27 cellular contexts compared by ENCODE assay signal in genomic region chr22:28637225-28637624, GRCh38.
"Had no signal": no experiment of that assay in that cellular context is flagged by ENCODE, and none has a peak within 500 bp of the region (broad histone marks: within the 10 kb centered on the region; RNA-seq: fewer than 3 reads in every experiment).

No MANE protein-coding gene starts in this region.

- H3K36me3 ChIP-seq: suprapubic skin, thoracic aorta, thyroid gland, tibial artery, transverse colon, upper lobe of left lung, upper lobe of right lung, uterus, vagina had no signal

- DNase-seq: stimulated activated CD4-positive, alpha-beta T cell treated with anti-CD3 and anti-CD28 coated beads, Interleukin-2, amount 100 ng/mL, for 48 hours; stimulated activated CD4-positive, alpha-beta T cell treated with anti-CD3 and anti-CD28 coated beads, Interleukin-4, amount 100 ng/mL, for 1 hour; stimulated activated CD4-positive, alpha-beta T cell treated with anti-CD3 and anti-CD28 coated beads, Interleukin-4, amount 100 ng/mL, for 24 hours; stimulated activated CD4-positive, alpha-beta T cell treated with anti-CD3 and anti-CD28 coated beads, Interleukin-4, amount 100 ng/mL, for 4 hours; stimulated activated CD8-positive, alpha-beta memory T cell treated with anti-CD3 and anti-CD28 coated beads, Interleukin-4, amount 100 ng/mL, for 48 hours; stimulated activated naive B cell treated with anti-CD40 and anti-IgM and Interleukin-4, amounts not matched to agents 10 μg/mL and 1 μg/mL and 100 μg/mL, for 72 hours; stimulated activated naive CD4-positive, alpha-beta T cell; stimulated activated naive CD4-positive, alpha-beta T cell treated with Interleukin-2 at 50 U/mL for 16 hours; stimulated activated naive CD8-positive, alpha-beta T cell treated with anti-CD3 and anti-CD28 coated beads, Interleukin-15, amount 100 ng/mL, for 72 hours; stimulated activated naive CD8-positive, alpha-beta T cell treated with anti-CD3 and anti-CD28 coated beads, Interleukin-15, Interleukin-2, amounts not matched to agents 100 U/mL and 50 U/mL, for 24 hours; substantia nigra; testis; thyroid gland; tibial artery; transverse colon; trophoblast cell; upper lobe of left lung; upper lobe of right lung; uterus had no signal

- H3K4me1 Mint-ChIP-seq: stimulated activated effector memory CD8-positive, alpha-beta T cell treated with anti-CD3 and anti-CD28 coated beads, Interleukin-12 subunit alpha, Interleukin-12 subunit beta, amount 100 ng/mL, for 72 hours; stimulated activated memory B cell treated with anti-CD40 and anti-IgM and Interleukin-4, amounts not matched to agents 10 μg/mL and 1 μg/mL and 100 μg/mL, for 72 hours; stimulated activated naive B cell treated with anti-CD40 and anti-IgM and Interleukin-4, amounts not matched to agents 10 μg/mL and 1 μg/mL and 100 μg/mL, for 72 hours; stimulated activated naive CD8-positive, alpha-beta T cell treated with anti-CD3 and anti-CD28 coated beads, Interleukin-15, amount 100 ng/mL, for 72 hours had no signal

- H3K4me1 ChIP-seq: suprapubic skin, testis, thyroid gland, tibial artery, tibial nerve, transverse colon, upper lobe of left lung, upper lobe of right lung, uterus, vagina had no signal

- H3K9me3 Mint-ChIP-seq: stimulated activated effector memory CD8-positive, alpha-beta T cell treated with anti-CD3 and anti-CD28 coated beads, Interleukin-12 subunit alpha, Interleukin-12 subunit beta, amount 100 ng/mL, for 72 hours; stimulated activated memory B cell treated with anti-CD40 and anti-IgM and Interleukin-4, amounts not matched to agents 10 μg/mL and 1 μg/mL and 100 μg/mL, for 72 hours; stimulated activated naive B cell treated with anti-CD40 and anti-IgM and Interleukin-4, amounts not matched to agents 10 μg/mL and 1 μg/mL and 100 μg/mL, for 72 hours; stimulated activated naive CD8-positive, alpha-beta T cell treated with anti-CD3 and anti-CD28 coated beads, Interleukin-15, amount 100 ng/mL, for 72 hours; stimulated activated naive CD8-positive, alpha-beta T cell treated with anti-CD3 and anti-CD28 coated beads, Interleukin-15, Interleukin-2, amounts not matched to agents 100 ng/mL and 50 ng/mL, for 24 hours had no signal

- H3K36me3 Mint-ChIP-seq: stimulated activated effector memory CD8-positive, alpha-beta T cell treated with anti-CD3 and anti-CD28 coated beads, Interleukin-12 subunit alpha, Interleukin-12 subunit beta, amount 100 ng/mL, for 72 hours; stimulated activated memory B cell treated with anti-CD40 and anti-IgM and Interleukin-4, amounts not matched to agents 10 μg/mL and 1 μg/mL and 100 μg/mL, for 72 hours; type B pancreatic cell had no signal

- H3K4me3 Mint-ChIP-seq: stimulated activated effector memory CD8-positive, alpha-beta T cell treated with anti-CD3 and anti-CD28 coated beads, Interleukin-12 subunit alpha, Interleukin-12 subunit beta, amount 100 ng/mL, for 72 hours; stimulated activated memory B cell treated with anti-CD40 and anti-IgM and Interleukin-4, amounts not matched to agents 10 μg/mL and 1 μg/mL and 100 μg/mL, for 72 hours; stimulated activated naive B cell treated with anti-CD40 and anti-IgM and Interleukin-4, amounts not matched to agents 10 μg/mL and 1 μg/mL and 100 μg/mL, for 72 hours; stimulated activated naive CD8-positive, alpha-beta T cell treated with anti-CD3 and anti-CD28 coated beads, Interleukin-15, amount 100 ng/mL, for 72 hours; stimulated activated naive CD8-positive, alpha-beta T cell treated with anti-CD3 and anti-CD28 coated beads, Interleukin-15, Interleukin-2, amounts not matched to agents 100 ng/mL and 50 ng/mL, for 24 hours; type B pancreatic cell had no signal

- H3K27ac Mint-ChIP-seq: stimulated activated effector memory CD8-positive, alpha-beta T cell treated with anti-CD3 and anti-CD28 coated beads, Interleukin-12 subunit alpha, Interleukin-12 subunit beta, amount 100 ng/mL, for 72 hours; stimulated activated memory B cell treated with anti-CD40 and anti-IgM and Interleukin-4, amounts not matched to agents 10 μg/mL and 1 μg/mL and 100 μg/mL, for 72 hours; stimulated activated naive B cell treated with anti-CD40 and anti-IgM and Interleukin-4, amounts not matched to agents 10 μg/mL and 1 μg/mL and 100 μg/mL, for 72 hours; stimulated activated naive CD8-positive, alpha-beta T cell treated with anti-CD3 and anti-CD28 coated beads, Interleukin-15, amount 100 ng/mL, for 72 hours; stimulated activated naive CD8-positive, alpha-beta T cell treated with anti-CD3 and anti-CD28 coated beads, Interleukin-15, Interleukin-2, amounts not matched to agents 100 ng/mL and 50 ng/mL, for 24 hours; type B pancreatic cell had no signal

- H3K27me3 Mint-ChIP-seq: type B pancreatic cell had no signal

- H3K9me3 ChIP-seq: suprapubic skin, testis, thoracic aorta, thyroid gland, tibial artery, tibial nerve, transverse colon, upper lobe of left lung, upper lobe of right lung, uterus, vagina had no signal

- H3K4me3 ChIP-seq: suprapubic skin, testis, thoracic aorta, thyroid gland, tibial artery, tibial nerve, transverse colon, upper lobe of left lung, upper lobe of right lung, uterus, vagina had no signal

- H3K27ac ChIP-seq: suprapubic skin, testis, thoracic aorta, thyroid gland, tibial artery, tibial nerve, transverse colon, upper lobe of left lung, upper lobe of right lung, uterus, vagina had no signal

- H3K27me3 ChIP-seq: suprapubic skin, testis, thyroid gland, tibial artery, tibial nerve, transverse colon, upper lobe of left lung, upper lobe of right lung, uterus, vagina had no signal

- ATAC-seq: stimulated activated effector memory CD8-positive, alpha-beta T cell treated with anti-CD3 and anti-CD28 coated beads, Interleukin-12 subunit alpha, Interleukin-12 subunit beta, amount 100 ng/mL, for 72 hours; stimulated activated memory B cell treated with anti-CD40 and anti-IgM and Interleukin-4, amounts not matched to agents 10 μg/mL and 1 μg/mL and 100 μg/mL, for 72 hours; stimulated activated naive B cell treated with anti-CD40 and anti-IgM and Interleukin-4, amounts not matched to agents 10 μg/mL and 1 μg/mL and 100 μg/mL, for 72 hours; stimulated activated naive CD8-positive, alpha-beta T cell treated with anti-CD3 and anti-CD28 coated beads, Interleukin-15, amount 100 ng/mL, for 72 hours; stimulated activated naive CD8-positive, alpha-beta T cell treated with anti-CD3 and anti-CD28 coated beads, Interleukin-15, Interleukin-2, amounts not matched to agents 100 U/mL and 50 U/mL, for 24 hours; upper lobe of right lung had no signal
